In the genomic region with DNA sequence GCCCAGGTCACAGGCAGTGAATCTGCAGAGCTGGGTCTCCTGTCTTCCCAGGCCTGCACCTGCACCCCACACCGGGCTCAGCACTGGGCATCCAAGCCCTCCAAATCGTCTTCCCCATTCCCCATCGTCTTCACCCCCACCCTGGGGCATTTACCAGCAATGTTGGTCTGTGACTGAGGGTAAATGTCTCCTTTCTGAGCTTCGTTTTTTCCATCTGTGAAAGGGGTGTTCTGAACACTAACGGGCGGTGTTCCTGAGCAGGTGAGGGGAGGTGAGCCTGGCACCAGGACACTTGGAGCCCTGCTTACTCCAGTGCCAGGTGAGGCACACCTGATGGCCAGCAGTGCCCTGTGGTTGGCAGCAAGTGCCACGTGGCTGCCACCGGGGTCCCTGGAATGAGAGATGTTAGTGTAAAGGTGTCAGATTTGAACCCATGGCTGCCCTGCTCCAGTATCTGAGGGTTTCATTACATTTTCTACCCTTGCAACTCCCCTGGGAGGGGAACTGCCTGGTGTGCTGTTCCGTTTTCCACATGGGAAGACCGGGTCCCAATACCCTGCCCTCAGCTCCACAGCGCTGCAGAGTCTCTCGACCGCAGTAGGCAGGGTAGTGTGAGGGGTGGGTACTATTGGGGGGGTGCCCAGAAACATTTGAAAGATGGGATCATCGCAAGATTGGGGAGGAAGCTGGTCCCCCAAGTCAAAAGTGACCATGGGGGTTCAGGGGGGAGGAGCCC, we compare ENCODE assay signal across 9 cellular contexts. TPM values are rescaled to one million over a fixed set of nuclear protein-coding genes. Genes with fewer than 3 reads are reported as not detected.
A peak's percentile ranks its signal among the peaks of the same experiment; 100 is the strongest.
DNase-seq lines count a peak whose midpoint lies in the region; ATAC-seq and TF ChIP-seq lines count a peak whose summit lies in the region.
"Had no signal": no experiment of that assay in that cellular context is flagged by ENCODE, and none has a peak within 500 bp of the region (broad histone marks: within the 10 kb centered on the region; RNA-seq: fewer than 3 reads in every experiment).

No MANE protein-coding gene starts in this region.

- no peaks in the 10 kb centered on the region for H3K9me3 ChIP-seq in tibial artery

- peak overlapping the region; percentile 0 for H3K27ac ChIP-seq in mesendoderm (ENCODE audit: low read depth, low read length)
- H3K27ac ChIP-seq in tibial artery, result peak overlapping the region; percentile 98 to 99

- H3K4me1 ChIP-seq in mesendoderm (ENCODE audit: control insufficient read depth, low read depth, low read length) (peaks cover 16% of the 10 kb centered on the region), tibial artery (peaks cover 9 to 74% (median 67%) of the 10 kb centered on the region in 4 donors)

- H3K18ac ChIP-seq in mesendoderm (ENCODE audit: low read length), result peak overlapping the region; percentile 43

- peak overlapping the region; percentile 94 for H3K4ac ChIP-seq in mesendoderm (ENCODE audit: low read depth, low read length)

- H2BK120ac ChIP-seq in mesendoderm (ENCODE audit: low read depth, low read length), result peak overlapping the region; percentile 10

- no peak overlapping the region for H2BK5ac ChIP-seq in mesendoderm (ENCODE audit: low read length)

- peaks cover 40% of the 10 kb centered on the region for H3K79me2 ChIP-seq in mesendoderm (ENCODE audit: control insufficient read depth, insufficient read depth, low read length)

- H4K5ac ChIP-seq in mesendoderm (ENCODE audit: low read length), result no peak overlapping the region

- peak overlapping the region; percentile 79 to 84 for H3K4me3 Mint-ChIP-seq in activated T-cell treated with anti-CD3 and anti-CD28 coated beads, Interleukin-2, amount 50 U/mL, for 72 hours
- H3K4me3 Mint-ChIP-seq in MCF 10A (ENCODE audit: unreplicated experiment), result peak overlapping the region; percentile 81

- H3K56ac ChIP-seq in mesendoderm (ENCODE audit: low read length), result peak overlapping the region; percentile 92

- H3K4me2 ChIP-seq in mesendoderm (ENCODE audit: low read length), result peak overlapping the region; percentile 61

- H3K4me1 Mint-ChIP-seq in activated T-cell treated with anti-CD3 and anti-CD28 coated beads, Interleukin-2, amount 50 U/mL, for 72 hours (ENCODE audit: low read depth), result peaks cover 33% of the 10 kb centered on the region
- H3K4me1 Mint-ChIP-seq in MCF 10A (ENCODE audit: insufficient read depth, unreplicated experiment), result peaks cover 26% of the 10 kb centered on the region

- H3K9ac ChIP-seq in mesendoderm (ENCODE audit: low read length), result peak overlapping the region; percentile 93

- H3K27ac Mint-ChIP-seq in activated T-cell treated with anti-CD3 and anti-CD28 coated beads, Interleukin-2, amount 50 U/mL, for 72 hours, result no peak overlapping the region
- H3K27ac Mint-ChIP-seq in MCF 10A (ENCODE audit: low read depth, unreplicated experiment), result peak overlapping the region; percentile 71

- no peak overlapping the region for H2BK15ac ChIP-seq in mesendoderm (replicated peaks; ENCODE audit: low read depth)

- no TSS peak for BruUV-seq in MCF 10A (replicated peaks; lab: Mats Ljungman, UMichigan)

- H3K27me3 ChIP-seq in mesendoderm (ENCODE audit: insufficient read depth, low read length, poor library complexity) (no peaks in the 10 kb centered on the region), tibial artery (no peaks in the 10 kb centered on the region)

- intact Hi-C loops in MCF 10A (cut with micrococcal nuclease) (loop anchor here (10.0 kb wide), 1 partner anchor 87 kb away; no protein-coding TSS in a partner anchor), tibial artery (cut with DNase I; ENCODE audit: low total_unique reads) (loop anchor here (5.0 kb wide), 1 partner anchor 45 kb away; a partner anchor contains a TSS)

- no peak for TF ChIP-seq CTCF in MCF 10A (IDR thresholded peaks at IDR 0.05; ENCODE audit: unreplicated experiment)
- no peak for TF ChIP-seq CTCF in tibial artery (IDR thresholded peaks at IDR 0.05)

- DNase-seq in activated T-cell treated with anti-CD3 and anti-CD28 coated beads, Interleukin-2, amount 50 U/mL, for 72 hours, result no peak
- no peak for DNase-seq in activated T-cell treated with anti-CD3 and anti-CD28 coated beads, Interleukin-2, amount 50 U/mL, for 1 hour
- DNase-seq in MCF 10A (ENCODE audit: unreplicated experiment), result no peak
- no peak for DNase-seq in mesendoderm
- DNase-seq in tibial artery, result no peak
- DNase-seq in stimulated activated naive CD4-positive, alpha-beta T cell treated with Interleukin-2 at 50 U/mL for 16 hours (lab: John Stamatoyannopoulos, UW), result no peak

- CTCF ChIA-PET in MCF 10A (lab: Yijun Ruan, JAX), result interaction anchor here (0.5 to 15.3 kb wide), 15 partner anchors 8 to 1184 kb away, joined by 3 to 667 read pairs (median 4); a partner anchor contains a TSS

- no peak overlapping the region for H3K23ac ChIP-seq in mesendoderm (ENCODE audit: low read length)

- H3K79me1 ChIP-seq in mesendoderm (ENCODE audit: low read length), result peaks cover 19% of the 10 kb centered on the region

- H3K27me3 Mint-ChIP-seq in activated T-cell treated with anti-CD3 and anti-CD28 coated beads, Interleukin-2, amount 50 U/mL, for 72 hours (ENCODE audit: low read depth), result peaks cover 32% of the 10 kb centered on the region
- no peaks in the 10 kb centered on the region for H3K27me3 Mint-ChIP-seq in MCF 10A (ENCODE audit: insufficient read depth, unreplicated experiment)

- peaks cover 6% of the 10 kb centered on the region for H3K36me3 ChIP-seq in mesendoderm (ENCODE audit: control insufficient read depth, insufficient read depth, low read length)
- H3K36me3 ChIP-seq in tibial artery, result peaks cover 12 to 14% (median 13%) of the 10 kb centered on the region in 3 donors

- POLR2A ChIA-PET in MCF 10A (lab: Yijun Ruan, JAX), result interaction anchor here (0.6 to 8.6 kb wide), 12 partner anchors 8 to 1755 kb away, joined by 3 to 194 read pairs (median 4); a partner anchor contains a TSS

- no peaks in the 10 kb centered on the region for H3K9me3 Mint-ChIP-seq in activated T-cell treated with anti-CD3 and anti-CD28 coated beads, Interleukin-2, amount 50 U/mL, for 72 hours
- no peaks in the 10 kb centered on the region for H3K9me3 Mint-ChIP-seq in MCF 10A (ENCODE audit: unreplicated experiment)

- H4K8ac ChIP-seq in mesendoderm (ENCODE audit: low read depth, low read length), result no peak overlapping the region

- H2AK5ac ChIP-seq in mesendoderm (ENCODE audit: low read length), result peak overlapping the region; percentile 25

- H3K4me3 ChIP-seq in mesendoderm (ENCODE audit: low read length), result no peak overlapping the region
- peak overlapping the region; percentile 85 to 93 for H3K4me3 ChIP-seq in tibial artery

- WGBS in mesendoderm (ENCODE audit: extremely low coverage, insufficient coverage, low lambda C conversion rate), result no CpG with 5 or more reads among the region's 14 CpGs

- ATAC-seq in activated T-cell treated with anti-CD3 and anti-CD28 coated beads, Interleukin-2, amount 50 U/mL, for 72 hours (replicated peaks in 1 of 2), result no peak
- ATAC-seq in GM21723 (IDR thresholded peaks at IDR 0.05; ENCODE audit: unreplicated experiment) (no peak), HG02852 (IDR thresholded peaks at IDR 0.05; ENCODE audit: unreplicated experiment) (no peak)

- H3K36me3 Mint-ChIP-seq in activated T-cell treated with anti-CD3 and anti-CD28 coated beads, Interleukin-2, amount 50 U/mL, for 72 hours (ENCODE audit: insufficient read depth in 2 of 2), result peaks cover 0 to 2% of the 10 kb centered on the region in 2 donors
- H3K36me3 Mint-ChIP-seq in MCF 10A (ENCODE audit: insufficient read depth, unreplicated experiment), result peaks cover 27% of the 10 kb centered on the region

RNA-seq across cellular contexts. Expression of a gene that starts 1.9 kb away (rescaled TPM):
- 1 to 10 TPM; 4.0 to 4.6 TPM for total RNA-seq in activated T-cell treated with anti-CD3 and anti-CD28 coated beads, Interleukin-2, amount 50 U/mL, for 72 hours
- total RNA-seq in MCF 10A (2022), result 86.0 and 148 TPM in 2 replicates
- 70.7 TPM for polyA plus RNA-seq in mesendoderm (2013, experiment 1 of 2)
- 66.2 TPM for polyA plus RNA-seq in mesendoderm (2013, experiment 2 of 2)

RNA-seq across cellular contexts. Expression of a gene that starts 17.7 kb away (rescaled TPM):
- total RNA-seq in activated T-cell treated with anti-CD3 and anti-CD28 coated beads, Interleukin-2, amount 50 U/mL, for 72 hours, result not detected
- total RNA-seq in MCF 10A (2022), result not detected in 2 replicates
- not detected for polyA plus RNA-seq in mesendoderm (2013, experiment 1 of 2)
- polyA plus RNA-seq in mesendoderm (2013, experiment 2 of 2), result not detected
- total RNA-seq: lung microvascular endothelial cell had no signal

RNA-seq across cellular contexts. Expression of a gene that starts 43.0 kb away (rescaled TPM):
- under 1 TPM in 1 of 2 donors, not detected in 1; 0.25 TPM for total RNA-seq in activated T-cell treated with anti-CD3 and anti-CD28 coated beads, Interleukin-2, amount 50 U/mL, for 72 hours
- 20.6 and 22.7 TPM in 2 replicates for total RNA-seq in MCF 10A (2022)
- polyA plus RNA-seq in mesendoderm (2013, experiment 1 of 2), result 5.6 TPM
- 5.8 TPM for polyA plus RNA-seq in mesendoderm (2013, experiment 2 of 2)

RNA-seq across cellular contexts. Expression of a gene that starts 46.4 kb away (rescaled TPM):
- total RNA-seq in activated T-cell treated with anti-CD3 and anti-CD28 coated beads, Interleukin-2, amount 50 U/mL, for 72 hours, result 10 to 100 TPM; 81.5 to 96.2 TPM
- total RNA-seq in MCF 10A (2022), result 52.7 and 59.1 TPM in 2 replicates
- polyA plus RNA-seq in mesendoderm (2013, experiment 1 of 2), result 23.0 TPM
- 23.5 TPM for polyA plus RNA-seq in mesendoderm (2013, experiment 2 of 2)

Comparison
In these comparisons a context has a peak if more than half of its experiments do, and no peak if none do; other contexts are left out.
1. RNA of a gene that starts 1.9 kb away (total RNA-seq): 86.0 to 148 TPM in MCF 10A; 4.0 to 4.6 TPM in activated T-cell treated with anti-CD3 and anti-CD28 coated beads, Interleukin-2, amount 50 U/mL, for 72 hours; every median in the first group is over 10 times any median in the second.
2. RNA of a gene that starts 43.0 kb away (total RNA-seq): 20.6 to 22.7 TPM in MCF 10A; 0.25 TPM in activated T-cell treated with anti-CD3 and anti-CD28 coated beads, Interleukin-2, amount 50 U/mL, for 72 hours; every median in the first group is over 10 times any median in the second.